In genomic region chr11:66418168-66418985, GRCh38 we compare ENCODE assay signal across 1 cellular context.
A peak's percentile ranks its signal among the peaks of the same experiment; 100 is the strongest.
TF ChIP-seq lines count a peak whose summit lies in the region.

No MANE protein-coding gene starts in this region.

TF ChIP-seq in HepG2, 621 proteins besides CTCF, POLR2A, EP300 and RAD21 (continued from another document and continues in another):
- TF ChIP-seq SIX4 (CRISPR knock-in tag; IDR thresholded peaks at IDR 0.05) (peak; percentile 76), SNAPC4 (CRISPR knock-in tag; IDR thresholded peaks at IDR 0.05) (0 out of 2 replicates have a peak, but pooled peaks have one; percentile 49), SIN3A (IDR thresholded peaks at IDR 0.05; ENCODE audit: borderline replicate concordance, low read depth, low read length) (peak; percentile 59; the same call in 1 of the 2 replicates), SALL2 (CRISPR knock-in tag; IDR thresholded peaks at IDR 0.05) (peak; percentile 66; the same call in 1 of the 2 replicates), ZBTB4 (CRISPR knock-in tag; IDR thresholded peaks at IDR 0.05; ENCODE audit: borderline replicate concordance) (no peak), ZNF766 (CRISPR knock-in tag; IDR thresholded peaks at IDR 0.05; ENCODE audit: borderline replicate concordance) (peak; percentile 82; the same call in 1 of the 2 replicates), ELF3 (CRISPR knock-in tag; IDR thresholded peaks at IDR 0.05) (peak; percentile 78), ZNF18 (CRISPR knock-in tag; IDR thresholded peaks at IDR 0.05; ENCODE audit: insufficient replicate concordance) (peak; percentile 81), FOSL2 (CRISPR knock-in tag; IDR thresholded peaks at IDR 0.05) (peak; percentile 92), ZNF7 (CRISPR knock-in tag; IDR thresholded peaks at IDR 0.05) (no peak), SP4 (CRISPR knock-in tag; IDR thresholded peaks at IDR 0.05) (no peak), ZNF451 (CRISPR knock-in tag; IDR thresholded peaks at IDR 0.05) (peak; percentile 47; the same call in 1 of the 2 replicates), AKNA (CRISPR knock-in tag; IDR thresholded peaks at IDR 0.05; ENCODE audit: borderline replicate concordance) (peak; percentile 87), ZNF558 (CRISPR knock-in tag; IDR thresholded peaks at IDR 0.05; ENCODE audit: borderline replicate concordance) (peak; percentile 73; the same call in 1 of the 2 replicates), SRSF1 (optimal IDR thresholded peaks at IDR 0.05; ENCODE audit: low read depth, low read length) (no peak), ZNF605 (CRISPR knock-in tag; IDR thresholded peaks at IDR 0.05) (no peak; the same call in 1 of the 2 replicates), KLF13 (CRISPR knock-in tag; IDR thresholded peaks at IDR 0.05) (no peak), THAP7 (CRISPR knock-in tag; IDR thresholded peaks at IDR 0.05) (no peak), ZNF691 (CRISPR knock-in tag; IDR thresholded peaks at IDR 0.05; ENCODE audit: borderline replicate concordance, low read depth) (no peak), SMAD3 (CRISPR knock-in tag; IDR thresholded peaks at IDR 0.05) (peak; percentile 98), ZNF496 (CRISPR knock-in tag; IDR thresholded peaks at IDR 0.05; ENCODE audit: insufficient replicate concordance) (no peak), ARID3A (IDR thresholded peaks at IDR 0.05; ENCODE audit: low read depth, low read length) (no peak), SCMH1 (CRISPR knock-in tag; IDR thresholded peaks at IDR 0.05; ENCODE audit: borderline replicate concordance) (no peak), FUBP1 (CRISPR knock-in tag; IDR thresholded peaks at IDR 0.05; ENCODE audit: borderline replicate concordance) (no peak), ZNF709 (CRISPR knock-in tag; IDR thresholded peaks at IDR 0.05) (peak; percentile 31; the same call in 1 of the 2 replicates), PATZ1 (CRISPR knock-in tag; IDR thresholded peaks at IDR 0.05) (0 out of 2 replicates have a peak, but pooled peaks have one; percentile 34), SKIL (CRISPR knock-in tag; IDR thresholded peaks at IDR 0.05; ENCODE audit: borderline replicate concordance) (no peak)
